ENCODE assay signal across 12 cellular contexts in genomic region chrX:10175317-10175871, GRCh38. TPM values are rescaled to one million over a fixed set of nuclear protein-coding genes. Genes with fewer than 3 reads are reported as not detected.
DNase-seq lines count a peak whose midpoint lies in the region; ATAC-seq and TF ChIP-seq lines count a peak whose summit lies in the region.
"Had no signal": no experiment of that assay in that cellular context is flagged by ENCODE, and none has a peak within 500 bp of the region (broad histone marks: within the 10 kb centered on the region; RNA-seq: fewer than 3 reads in every experiment).

No MANE protein-coding gene starts in this region.

- H3K36me3 ChIP-seq in left lung (no peaks in the 10 kb centered on the region), upper lobe of left lung (no peaks in the 10 kb centered on the region)

- DNase-seq in KBM-7 (peak; percentile 35), brain pericyte (ENCODE audit: low read depth, low spot score) (peak; percentile 12), left lung (no peak), upper lobe of left lung (no peak), T-helper 2 cell (no peak)
- DNase-seq: DMS53, natural killer cell, NCI-H345 had no signal

- no peaks in the 10 kb centered on the region for H3K9me3 ChIP-seq in left lung
- no peaks in the 10 kb centered on the region for H3K9me3 ChIP-seq in upper lobe of left lung

- H3K4me1 ChIP-seq in left lung (peaks cover 0 to 5% of the 10 kb centered on the region in 2 donors), upper lobe of left lung (peaks cover 0 to 17% (median 11%) of the 10 kb centered on the region in 4 donors)

- in situ Hi-C loops in KBM-7 (cut with MboI; ENCODE audit: low pct_unique_long_range_greater_than_20kb, low sequenced_read_pairs): loop anchor here (25.0 kb wide), 2 partner anchors 437 to 962 kb away; partner anchors contain the start of gene MID1

- TF ChIP-seq EP300 in upper lobe of left lung (IDR thresholded peaks at IDR 0.05): no peak

- no peak for TF ChIP-seq CTCF in left lung (IDR thresholded peaks at IDR 0.05)
- TF ChIP-seq CTCF in upper lobe of left lung (IDR thresholded peaks at IDR 0.05): no peak

- H3K27ac ChIP-seq in left lung (peak overlapping the region in 1 of 2 donors; percentile 13), upper lobe of left lung (peak overlapping the region in 3 of 4 donors; percentile 16 to 45 (median 24))

- H3K4me3 ChIP-seq in left lung (no peak overlapping the region), upper lobe of left lung (no peak overlapping the region)

- no peak for TF ChIP-seq POLR2A in upper lobe of left lung (IDR thresholded peaks at IDR 0.05)

- ATAC-seq in left lung (peak; percentile 24), upper lobe of left lung (ENCODE audit: low FRiP score in 2 of 2) (peak in 1 of 2 donors; percentile 14), HG03354 (IDR thresholded peaks at IDR 0.05; ENCODE audit: poor library complexity, severe bottlenecking, unreplicated experiment) (no peak), HG02840 (IDR thresholded peaks at IDR 0.05; ENCODE audit: low FRiP score, unreplicated experiment) (no peak)
- ATAC-seq: activated CD4-positive, CD25-positive, alpha-beta regulatory T cell treated with anti-CD3 and anti-CD28 coated beads, Interleukin-2, amount 50 U/mL, for 24 hours; activated T-helper 17 cell treated with anti-CD3 and anti-CD28 coated beads, Interleukin-2, amount 50 U/mL, for 72 hours; natural killer cell had no signal

- WGBS in upper lobe of left lung, 2 donors: 72 to 75% methylated on average over 7 to 8 of the region's 8 CpGs

- intact Hi-C loops in left lung (cut with DNase I): no loop called here

- H3K27me3 ChIP-seq in left lung (no peaks in the 10 kb centered on the region), upper lobe of left lung (no peaks in the 10 kb centered on the region)

RNA-seq across cellular contexts. Expression of gene CLCN4, which starts 18.6 kb away (rescaled TPM):
- total RNA-seq in left lung (10 to 100 TPM in 1 of 2 donors, 1 to 10 TPM in 1; 7.8 to 11.8 TPM), upper lobe of left lung (10 to 100 TPM in 3 of 6 donors, 1 to 10 TPM in 3; 5.2 to 26.3 (median 11.7) TPM)

Comparison
In these comparisons a context has a peak if more than half of its experiments do, and no peak if none do; other contexts are left out.
1. DNase-seq: peak in KBM-7 (single experiment) and brain pericyte (single experiment); none in left lung (0 of 2), upper lobe of left lung (0 of 2) and T-helper 2 cell (0 of 5).